ENCODE assay signal across 2 cellular contexts in genomic region chr2:26580751-26581150, GRCh38.
TF ChIP-seq lines count a peak whose summit lies in the region.

No MANE protein-coding gene starts in this region.

TF ChIP-seq in SK-N-SH, 30 proteins besides CTCF, POLR2A, EP300 and RAD21 (continued from another document):
- no peak for TF ChIP-seq JUND (IDR thresholded peaks at IDR 0.05)
- TF ChIP-seq SIN3A (IDR thresholded peaks at IDR 0.05; ENCODE audit: borderline replicate concordance, low read depth, low read length), result no peak
- no peak for TF ChIP-seq PBX3 (IDR thresholded peaks at IDR 0.05)

TF ChIP-seq in SK-N-SH treated with all-trans-retinoic acid at 6 μM for 48 hours, 23 proteins besides CTCF, POLR2A, EP300 and RAD21 (continued from another document):
- TF ChIP-seq CREB5 (CRISPR knock-in tag; IDR thresholded peaks at IDR 0.05; ENCODE audit: low read depth), result no peak
- no peak for TF ChIP-seq BACH2 (CRISPR knock-in tag; IDR thresholded peaks at IDR 0.05; ENCODE audit: borderline replicate concordance)
- TF ChIP-seq SNAI2 (CRISPR knock-in tag; IDR thresholded peaks at IDR 0.05), result no peak
- TF ChIP-seq ZNF70 (CRISPR knock-in tag; IDR thresholded peaks at IDR 0.05), result no peak
- TF ChIP-seq POU6F1 (CRISPR knock-in tag; IDR thresholded peaks at IDR 0.05; ENCODE audit: borderline replicate concordance, low read depth), result no peak
- TF ChIP-seq GLIS3 (CRISPR knock-in tag; IDR thresholded peaks at IDR 0.05), result no peak
- TF ChIP-seq TCF4 (CRISPR knock-in tag; IDR thresholded peaks at IDR 0.05; ENCODE audit: borderline replicate concordance), result no peak
- TF ChIP-seq ZNF565 (CRISPR knock-in tag; conservative IDR thresholded peaks at IDR 0.05; ENCODE audit: low read depth), result no peak
- no peak for TF ChIP-seq PPARA (CRISPR knock-in tag; IDR thresholded peaks at IDR 0.05; ENCODE audit: borderline replicate concordance)
- TF ChIP-seq RARB (CRISPR knock-in tag; IDR thresholded peaks at IDR 0.05), result no peak
- no peak for TF ChIP-seq ISL1 (CRISPR knock-in tag; IDR thresholded peaks at IDR 0.05)
- TF ChIP-seq CSRNP3 (CRISPR knock-in tag; IDR thresholded peaks at IDR 0.05), result no peak
- no peak for TF ChIP-seq ZNF8 (CRISPR knock-in tag; IDR thresholded peaks at IDR 0.05)
- no peak for TF ChIP-seq PATZ1 (CRISPR knock-in tag; IDR thresholded peaks at IDR 0.05; ENCODE audit: borderline replicate concordance)
- TF ChIP-seq OSR1 (CRISPR knock-in tag; IDR thresholded peaks at IDR 0.05), result no peak
- TF ChIP-seq TSHZ2 (CRISPR knock-in tag; IDR thresholded peaks at IDR 0.05), result no peak
TF ChIP-seq in SK-N-SH treated with all-trans-retinoic acid at 6 μM for 48 hours: peak in this region for 0.
